In the genomic region with DNA sequence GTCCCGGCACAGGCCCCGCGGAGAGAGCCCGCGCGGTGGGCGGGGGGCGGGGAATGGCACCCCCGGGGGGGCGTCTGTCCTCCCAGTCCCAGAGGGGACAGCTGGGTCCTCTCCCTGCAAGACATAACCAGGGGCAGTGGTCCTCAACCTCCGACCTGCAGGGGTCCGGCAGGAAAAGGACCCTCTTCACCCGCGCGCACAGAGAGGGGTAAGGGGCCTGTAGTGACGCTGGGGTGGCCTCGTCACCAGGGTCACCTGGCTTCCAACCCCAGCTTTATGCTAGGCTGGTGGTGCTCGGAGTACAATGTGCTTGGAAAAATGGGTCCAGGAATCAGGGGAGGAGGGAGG, we compare ENCODE assay signal across 2 cellular contexts.
TF ChIP-seq lines count a peak whose summit lies in the region.

No MANE protein-coding gene starts in this region.

TF ChIP-seq in GM23338, 12 proteins besides CTCF, POLR2A, EP300 and RAD21:
- TF ChIP-seq STAT1 (IDR thresholded peaks at IDR 0.05; ENCODE audit: unreplicated experiment) (no peak), EZH2 (IDR thresholded peaks at IDR 0.05; ENCODE audit: low read depth, unreplicated experiment) (no peak), ETS1 (IDR thresholded peaks at IDR 0.05) (no peak), JUNB (IDR thresholded peaks at IDR 0.05; ENCODE audit: unreplicated experiment) (no peak), NANOG (IDR thresholded peaks at IDR 0.05; ENCODE audit: borderline replicate concordance) (no peak), EZH2phosphoT487 (IDR thresholded peaks at IDR 0.05; ENCODE audit: unreplicated experiment) (no peak), CREB1 (CRISPR knock-in tag; IDR thresholded peaks at IDR 0.05; ENCODE audit: low read depth) (no peak), POLR2AphosphoS5 (IDR thresholded peaks at IDR 0.05; ENCODE audit: low read depth) (no peak)
- TF ChIP-seq, protein P1, sequence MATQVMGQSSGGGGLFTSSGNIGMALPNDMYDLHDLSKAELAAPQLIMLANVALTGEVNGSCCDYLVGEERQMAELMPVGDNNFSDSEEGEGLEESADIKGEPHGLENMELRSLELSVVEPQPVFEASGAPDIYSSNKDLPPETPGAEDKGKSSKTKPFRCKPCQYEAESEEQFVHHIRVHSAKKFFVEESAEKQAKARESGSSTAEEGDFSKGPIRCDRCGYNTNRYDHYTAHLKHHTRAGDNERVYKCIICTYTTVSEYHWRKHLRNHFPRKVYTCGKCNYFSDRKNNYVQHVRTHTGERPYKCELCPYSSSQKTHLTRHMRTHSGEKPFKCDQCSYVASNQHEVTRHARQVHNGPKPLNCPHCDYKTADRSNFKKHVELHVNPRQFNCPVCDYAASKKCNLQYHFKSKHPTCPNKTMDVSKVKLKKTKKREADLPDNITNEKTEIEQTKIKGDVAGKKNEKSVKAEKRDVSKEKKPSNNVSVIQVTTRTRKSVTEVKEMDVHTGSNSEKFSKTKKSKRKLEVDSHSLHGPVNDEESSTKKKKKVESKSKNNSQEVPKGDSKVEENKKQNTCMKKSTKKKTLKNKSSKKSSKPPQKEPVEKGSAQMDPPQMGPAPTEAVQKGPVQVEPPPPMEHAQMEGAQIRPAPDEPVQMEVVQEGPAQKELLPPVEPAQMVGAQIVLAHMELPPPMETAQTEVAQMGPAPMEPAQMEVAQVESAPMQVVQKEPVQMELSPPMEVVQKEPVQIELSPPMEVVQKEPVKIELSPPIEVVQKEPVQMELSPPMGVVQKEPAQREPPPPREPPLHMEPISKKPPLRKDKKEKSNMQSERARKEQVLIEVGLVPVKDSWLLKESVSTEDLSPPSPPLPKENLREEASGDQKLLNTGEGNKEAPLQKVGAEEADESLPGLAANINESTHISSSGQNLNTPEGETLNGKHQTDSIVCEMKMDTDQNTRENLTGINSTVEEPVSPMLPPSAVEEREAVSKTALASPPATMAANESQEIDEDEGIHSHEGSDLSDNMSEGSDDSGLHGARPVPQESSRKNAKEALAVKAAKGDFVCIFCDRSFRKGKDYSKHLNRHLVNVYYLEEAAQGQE (IDR thresholded peaks at IDR 0.05; ENCODE audit: unreplicated experiment): no peak
- TF ChIP-seq, protein P2, sequence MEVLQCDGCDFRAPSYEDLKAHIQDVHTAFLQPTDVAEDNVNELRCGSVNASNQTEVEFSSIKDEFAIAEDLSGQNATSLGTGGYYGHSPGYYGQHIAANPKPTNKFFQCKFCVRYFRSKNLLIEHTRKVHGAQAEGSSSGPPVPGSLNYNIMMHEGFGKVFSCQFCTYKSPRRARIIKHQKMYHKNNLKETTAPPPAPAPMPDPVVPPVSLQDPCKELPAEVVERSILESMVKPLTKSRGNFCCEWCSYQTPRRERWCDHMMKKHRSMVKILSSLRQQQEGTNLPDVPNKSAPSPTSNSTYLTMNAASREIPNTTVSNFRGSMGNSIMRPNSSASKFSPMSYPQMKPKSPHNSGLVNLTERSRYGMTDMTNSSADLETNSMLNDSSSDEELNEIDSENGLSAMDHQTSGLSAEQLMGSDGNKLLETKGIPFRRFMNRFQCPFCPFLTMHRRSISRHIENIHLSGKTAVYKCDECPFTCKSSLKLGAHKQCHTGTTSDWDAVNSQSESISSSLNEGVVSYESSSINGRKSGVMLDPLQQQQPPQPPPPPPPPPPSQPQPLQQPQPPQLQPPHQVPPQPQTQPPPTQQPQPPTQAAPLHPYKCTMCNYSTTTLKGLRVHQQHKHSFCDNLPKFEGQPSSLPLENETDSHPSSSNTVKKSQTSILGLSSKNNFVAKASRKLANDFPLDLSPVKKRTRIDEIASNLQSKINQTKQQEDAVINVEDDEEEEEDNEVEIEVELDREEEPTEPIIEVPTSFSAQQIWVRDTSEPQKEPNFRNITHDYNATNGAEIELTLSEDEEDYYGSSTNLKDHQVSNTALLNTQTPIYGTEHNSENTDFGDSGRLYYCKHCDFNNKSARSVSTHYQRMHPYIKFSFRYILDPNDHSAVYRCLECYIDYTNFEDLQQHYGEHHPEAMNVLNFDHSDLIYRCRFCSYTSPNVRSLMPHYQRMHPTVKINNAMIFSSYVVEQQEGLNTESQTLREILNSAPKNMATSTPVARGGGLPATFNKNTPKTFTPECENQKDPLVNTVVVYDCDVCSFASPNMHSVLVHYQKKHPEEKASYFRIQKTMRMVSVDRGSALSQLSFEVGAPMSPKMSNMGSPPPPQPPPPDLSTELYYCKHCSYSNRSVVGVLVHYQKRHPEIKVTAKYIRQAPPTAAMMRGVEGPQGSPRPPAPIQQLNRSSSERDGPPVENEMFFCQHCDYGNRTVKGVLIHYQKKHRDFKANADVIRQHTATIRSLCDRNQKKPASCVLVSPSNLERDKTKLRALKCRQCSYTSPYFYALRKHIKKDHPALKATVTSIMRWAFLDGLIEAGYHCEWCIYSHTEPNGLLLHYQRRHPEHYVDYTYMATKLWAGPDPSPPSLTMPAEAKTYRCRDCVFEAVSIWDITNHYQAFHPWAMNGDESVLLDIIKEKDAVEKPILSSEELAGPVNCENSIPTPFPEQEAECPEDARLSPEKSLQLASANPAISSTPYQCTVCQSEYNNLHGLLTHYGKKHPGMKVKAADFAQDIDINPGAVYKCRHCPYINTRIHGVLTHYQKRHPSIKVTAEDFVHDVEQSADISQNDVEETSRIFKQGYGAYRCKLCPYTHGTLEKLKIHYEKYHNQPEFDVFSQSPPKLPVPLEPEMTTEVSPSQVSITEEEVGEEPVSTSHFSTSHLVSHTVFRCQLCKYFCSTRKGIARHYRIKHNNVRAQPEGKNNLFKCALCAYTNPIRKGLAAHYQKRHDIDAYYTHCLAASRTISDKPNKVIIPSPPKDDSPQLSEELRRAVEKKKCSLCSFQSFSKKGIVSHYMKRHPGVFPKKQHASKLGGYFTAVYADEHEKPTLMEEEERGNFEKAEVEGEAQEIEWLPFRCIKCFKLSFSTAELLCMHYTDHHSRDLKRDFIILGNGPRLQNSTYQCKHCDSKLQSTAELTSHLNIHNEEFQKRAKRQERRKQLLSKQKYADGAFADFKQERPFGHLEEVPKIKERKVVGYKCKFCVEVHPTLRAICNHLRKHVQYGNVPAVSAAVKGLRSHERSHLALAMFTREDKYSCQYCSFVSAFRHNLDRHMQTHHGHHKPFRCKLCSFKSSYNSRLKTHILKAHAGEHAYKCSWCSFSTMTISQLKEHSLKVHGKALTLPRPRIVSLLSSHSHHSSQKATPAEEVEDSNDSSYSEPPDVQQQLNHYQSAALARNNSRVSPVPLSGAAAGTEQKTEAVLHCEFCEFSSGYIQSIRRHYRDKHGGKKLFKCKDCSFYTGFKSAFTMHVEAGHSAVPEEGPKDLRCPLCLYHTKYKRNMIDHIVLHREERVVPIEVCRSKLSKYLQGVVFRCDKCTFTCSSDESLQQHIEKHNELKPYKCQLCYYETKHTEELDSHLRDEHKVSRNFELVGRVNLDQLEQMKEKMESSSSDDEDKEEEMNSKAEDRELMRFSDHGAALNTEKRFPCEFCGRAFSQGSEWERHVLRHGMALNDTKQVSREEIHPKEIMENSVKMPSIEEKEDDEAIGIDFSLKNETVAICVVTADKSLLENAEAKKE (CRISPR knock-in tag; IDR thresholded peaks at IDR 0.05): no peak

TF ChIP-seq in K562, 482 proteins besides CTCF, POLR2A, EP300 and RAD21:
- TF ChIP-seq, protein P3, sequence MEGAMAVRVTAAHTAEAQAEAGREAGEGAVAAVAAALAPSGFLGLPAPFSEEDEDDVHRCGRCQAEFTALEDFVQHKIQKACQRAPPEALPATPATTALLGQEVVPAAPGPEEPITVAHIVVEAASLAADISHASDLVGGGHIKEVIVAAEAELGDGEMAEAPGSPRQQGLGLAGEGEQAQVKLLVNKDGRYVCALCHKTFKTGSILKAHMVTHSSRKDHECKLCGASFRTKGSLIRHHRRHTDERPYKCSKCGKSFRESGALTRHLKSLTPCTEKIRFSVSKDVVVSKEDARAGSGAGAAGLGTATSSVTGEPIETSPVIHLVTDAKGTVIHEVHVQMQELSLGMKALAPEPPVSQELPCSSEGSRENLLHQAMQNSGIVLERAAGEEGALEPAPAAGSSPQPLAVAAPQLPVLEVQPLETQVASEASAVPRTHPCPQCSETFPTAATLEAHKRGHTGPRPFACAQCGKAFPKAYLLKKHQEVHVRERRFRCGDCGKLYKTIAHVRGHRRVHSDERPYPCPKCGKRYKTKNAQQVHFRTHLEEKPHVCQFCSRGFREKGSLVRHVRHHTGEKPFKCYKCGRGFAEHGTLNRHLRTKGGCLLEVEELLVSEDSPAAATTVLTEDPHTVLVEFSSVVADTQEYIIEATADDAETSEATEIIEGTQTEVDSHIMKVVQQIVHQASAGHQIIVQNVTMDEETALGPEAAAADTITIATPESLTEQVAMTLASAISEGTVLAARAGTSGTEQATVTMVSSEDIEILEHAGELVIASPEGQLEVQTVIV (CRISPR knock-in tag; IDR thresholded peaks at IDR 0.05; ENCODE audit: borderline replicate concordance): no peak
- TF ChIP-seq ZBTB1 (CRISPR knock-in tag; IDR thresholded peaks at IDR 0.05; ENCODE audit: borderline replicate concordance, low read depth) (0 out of 2 replicates have a peak, but pooled peaks have one; percentile 11), SMARCE1 (IDR thresholded peaks at IDR 0.05) (peak; percentile 33; the same call in 1 of the 2 replicates)
- TF ChIP-seq, protein P4, sequence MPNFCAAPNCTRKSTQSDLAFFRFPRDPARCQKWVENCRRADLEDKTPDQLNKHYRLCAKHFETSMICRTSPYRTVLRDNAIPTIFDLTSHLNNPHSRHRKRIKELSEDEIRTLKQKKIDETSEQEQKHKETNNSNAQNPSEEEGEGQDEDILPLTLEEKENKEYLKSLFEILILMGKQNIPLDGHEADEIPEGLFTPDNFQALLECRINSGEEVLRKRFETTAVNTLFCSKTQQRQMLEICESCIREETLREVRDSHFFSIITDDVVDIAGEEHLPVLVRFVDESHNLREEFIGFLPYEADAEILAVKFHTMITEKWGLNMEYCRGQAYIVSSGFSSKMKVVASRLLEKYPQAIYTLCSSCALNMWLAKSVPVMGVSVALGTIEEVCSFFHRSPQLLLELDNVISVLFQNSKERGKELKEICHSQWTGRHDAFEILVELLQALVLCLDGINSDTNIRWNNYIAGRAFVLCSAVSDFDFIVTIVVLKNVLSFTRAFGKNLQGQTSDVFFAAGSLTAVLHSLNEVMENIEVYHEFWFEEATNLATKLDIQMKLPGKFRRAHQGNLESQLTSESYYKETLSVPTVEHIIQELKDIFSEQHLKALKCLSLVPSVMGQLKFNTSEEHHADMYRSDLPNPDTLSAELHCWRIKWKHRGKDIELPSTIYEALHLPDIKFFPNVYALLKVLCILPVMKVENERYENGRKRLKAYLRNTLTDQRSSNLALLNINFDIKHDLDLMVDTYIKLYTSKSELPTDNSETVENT (CRISPR knock-in tag; IDR thresholded peaks at IDR 0.05): no peak
